ENCODE assay signal across 12 cellular contexts in the genomic region with DNA sequence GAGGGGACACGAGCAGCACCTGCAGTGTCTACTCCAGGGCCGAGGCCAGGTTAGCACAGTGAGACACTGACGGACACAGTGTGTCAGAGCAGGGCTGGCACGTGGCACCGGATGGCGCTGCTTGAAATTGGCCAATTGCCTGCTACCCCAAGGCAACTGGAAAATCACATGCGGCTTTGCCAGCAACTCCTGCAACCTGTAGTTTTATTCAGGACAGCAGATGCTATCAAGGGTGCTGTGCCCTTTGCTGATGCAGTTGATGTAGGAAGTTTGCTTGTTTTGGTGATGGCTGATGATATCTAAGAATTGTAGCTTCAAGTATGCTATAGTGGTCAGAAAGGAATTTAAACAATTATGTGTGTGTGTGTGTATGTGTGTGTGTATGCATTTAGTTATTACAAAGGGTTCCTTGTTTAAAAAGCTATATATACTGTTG. TPM values are rescaled to one million over a fixed set of nuclear protein-coding genes. Genes with fewer than 3 reads are reported as not detected.
DNase-seq lines count a peak whose midpoint lies in the region; ATAC-seq and TF ChIP-seq lines count a peak whose summit lies in the region.
"Had no signal": no experiment of that assay in that cellular context is flagged by ENCODE, and none has a peak within 500 bp of the region (broad histone marks: within the 10 kb centered on the region; RNA-seq: fewer than 3 reads in every experiment).

No MANE protein-coding gene starts in this region.

- no peaks in the 10 kb centered on the region for H3K9me3 Mint-ChIP-seq in activated T-helper 2 cell treated with anti-CD3 and anti-CD28 coated beads, Interferon-gamma antibody, Interleukin-2, Interleukin-4, amounts not matched to agents 10 μg/mL and 5 μg/mL and 100 μg/mL, durations not matched to agents 14 hours and 24 hours and 36 hours
- H3K9me3 Mint-ChIP-seq: CD4-positive, alpha-beta T cell had no signal

- H3K27ac Mint-ChIP-seq in activated T-helper 2 cell treated with anti-CD3 and anti-CD28 coated beads, Interferon-gamma antibody, Interleukin-2, Interleukin-4, amounts not matched to agents 10 μg/mL and 5 μg/mL and 100 μg/mL, durations not matched to agents 14 hours and 24 hours and 36 hours, result no peak overlapping the region
- H3K27ac Mint-ChIP-seq: CD4-positive, alpha-beta T cell; WTC11 had no signal

- no peak overlapping the region for H2AFZ ChIP-seq in mesenchymal stem cell (ENCODE audit: low read depth, low read length)

- 75% methylated on average over 7 of the region's 7 CpGs for WGBS in mesenchymal stem cell

- no peaks in the 10 kb centered on the region for H3K27me3 ChIP-seq in mesenchymal stem cell (ENCODE audit: control insufficient read depth in 1 of 2, insufficient read depth in 1 of 2, low read length in 2 of 2)
- H3K27me3 ChIP-seq: body of pancreas had no signal

- DNase-seq in NCI-H226, result peak; percentile 37
- peak; percentile 79 to 82 for DNase-seq in dermis microvascular lymphatic vessel endothelial cell (ENCODE audit: low read depth in 2 of 2)
- DNase-seq in mesenchymal stem cell, result peak; percentile 67
- DNase-seq in activated CD8-positive, alpha-beta memory T cell treated with anti-CD3 and anti-CD28 coated beads, Interleukin-2, amount 50 U/mL, for 4 hours, result no peak
- DNase-seq in NCI-H187 treated with DMSO at 0.1 percent for 48 hours (lab: John Stamatoyannopoulos, UW), result no peak
- DNase-seq in activated T-helper 2 cell treated with anti-CD3 and anti-CD28 coated beads, Interferon-gamma antibody, Interleukin-2, Interleukin-4, amounts not matched to agents 10 μg/mL and 5 μg/mL and 100 μg/mL, durations not matched to agents 14 hours and 24 hours and 36 hours (ENCODE audit: low spot score), result no peak
- DNase-seq: CD4-positive, alpha-beta T cell; NCI-H2171 had no signal

- H3K27me3 Mint-ChIP-seq in activated T-helper 2 cell treated with anti-CD3 and anti-CD28 coated beads, Interferon-gamma antibody, Interleukin-2, Interleukin-4, amounts not matched to agents 10 μg/mL and 5 μg/mL and 100 μg/mL, durations not matched to agents 14 hours and 24 hours and 36 hours (ENCODE audit: low read depth), result no peaks in the 10 kb centered on the region

- H3K4me1 ChIP-seq in mesenchymal stem cell (ENCODE audit: control insufficient read depth, insufficient read depth, low read depth, low read length), result peaks cover 23% of the 10 kb centered on the region

- intact Hi-C loops in activated T-helper 2 cell treated with anti-CD3 and anti-CD28 coated beads, Interferon-gamma antibody, Interleukin-2, Interleukin-4, amounts not matched to agents 10 μg/mL and 5 μg/mL and 100 μg/mL, durations not matched to agents 14 hours and 24 hours and 36 hours (cut with micrococcal nuclease), result loop anchor here (10.0 kb wide), 1 partner anchor 51 kb away; no protein-coding TSS in a partner anchor

- no peak for TF ChIP-seq CTCF in C4-2B (conservative IDR thresholded peaks at IDR 0.05)

- H3K9me3 ChIP-seq in mesenchymal stem cell (ENCODE audit: control insufficient read depth, low read length), result peaks cover 5% of the 10 kb centered on the region
- H3K9me3 ChIP-seq: body of pancreas had no signal

- H4K8ac ChIP-seq in mesenchymal stem cell (ENCODE audit: low read length), result peak overlapping the region; percentile 74

- peak overlapping the region; percentile 92 to 93 for H3K18ac ChIP-seq in mesenchymal stem cell (ENCODE audit: low read depth in 1 of 2, low read length in 2 of 2)

- peak overlapping the region; percentile 73 for H2BK15ac ChIP-seq in mesenchymal stem cell (ENCODE audit: low read depth, poor library complexity, severe bottlenecking)

- no peak overlapping the region for H3K4me3 Mint-ChIP-seq in activated T-helper 2 cell treated with anti-CD3 and anti-CD28 coated beads, Interferon-gamma antibody, Interleukin-2, Interleukin-4, amounts not matched to agents 10 μg/mL and 5 μg/mL and 100 μg/mL, durations not matched to agents 14 hours and 24 hours and 36 hours (ENCODE audit: low read depth)
- H3K4me3 Mint-ChIP-seq: CD4-positive, alpha-beta T cell; WTC11 had no signal

- peak overlapping the region; percentile 98 for H2AK5ac ChIP-seq in mesenchymal stem cell (ENCODE audit: low read length, severe bottlenecking)

- H3K4me1 Mint-ChIP-seq in activated T-helper 2 cell treated with anti-CD3 and anti-CD28 coated beads, Interferon-gamma antibody, Interleukin-2, Interleukin-4, amounts not matched to agents 10 μg/mL and 5 μg/mL and 100 μg/mL, durations not matched to agents 14 hours and 24 hours and 36 hours (ENCODE audit: low read depth), result peaks cover 4% of the 10 kb centered on the region

- H4K91ac ChIP-seq in mesenchymal stem cell (ENCODE audit: low read length), result peak overlapping the region; percentile 96

- peak overlapping the region; percentile 97 to 99 for H2BK12ac ChIP-seq in mesenchymal stem cell (ENCODE audit: low read length in 2 of 2)

- no peaks in the 10 kb centered on the region for H3K36me3 Mint-ChIP-seq in activated T-helper 2 cell treated with anti-CD3 and anti-CD28 coated beads, Interferon-gamma antibody, Interleukin-2, Interleukin-4, amounts not matched to agents 10 μg/mL and 5 μg/mL and 100 μg/mL, durations not matched to agents 14 hours and 24 hours and 36 hours (ENCODE audit: low read depth)

- no peak overlapping the region for H3K4me3 ChIP-seq in mesenchymal stem cell (ENCODE audit: insufficient read depth in 1 of 2, low read depth in 1 of 2, low read length in 2 of 2)
- H3K4me3 ChIP-seq: body of pancreas had no signal

- H3K9ac ChIP-seq in mesenchymal stem cell (ENCODE audit: low read length), result peak overlapping the region; percentile 71

- H3K4me2 ChIP-seq in mesenchymal stem cell (ENCODE audit: low read length, poor library complexity, severe bottlenecking), result no peak overlapping the region

- ATAC-seq in HG02678 (IDR thresholded peaks at IDR 0.05; ENCODE audit: unreplicated experiment), result no peak

- peak overlapping the region in 1 of 2 experiments; percentile 23 for H3K23ac ChIP-seq in mesenchymal stem cell (ENCODE audit: low read length in 2 of 2)

- peak overlapping the region in 1 of 2 experiments; percentile 96 for H3K14ac ChIP-seq in mesenchymal stem cell (ENCODE audit: low read length in 2 of 2)

- H3K79me1 ChIP-seq in mesenchymal stem cell (replicated peaks; ENCODE audit: low read length, poor library complexity, severe bottlenecking), result peaks cover 25% of the 10 kb centered on the region

- peak overlapping the region; percentile 13; the same call in 1 of the 2 replicates for H3K27ac ChIP-seq in C4-2B
- H3K27ac ChIP-seq in mesenchymal stem cell (ENCODE audit: low read length, poor library complexity, severe bottlenecking), result peak overlapping the region; percentile 97

- no peaks in the 10 kb centered on the region for H3K36me3 ChIP-seq in mesenchymal stem cell (ENCODE audit: control insufficient read depth in 1 of 2, insufficient read depth in 2 of 2, low read depth in 1 of 2, low read length in 2 of 2)

- peak overlapping the region; percentile 45 to 96 for H3K4ac ChIP-seq in mesenchymal stem cell (ENCODE audit: low read depth in 1 of 2, low read length in 2 of 2)

- no peak overlapping the region for H2BK5ac ChIP-seq in mesenchymal stem cell (ENCODE audit: low read depth, low read length, poor library complexity, severe bottlenecking)

- peak overlapping the region; percentile 65 for H2BK120ac ChIP-seq in mesenchymal stem cell (ENCODE audit: low read depth, low read length)

RNA-seq across cellular contexts. Expression of a gene that starts 25.9 kb away (rescaled TPM):
- 92.9 and 94.6 TPM in 2 replicates for total RNA-seq in dermis microvascular lymphatic vessel endothelial cell
- 44.5 TPM for polyA plus RNA-seq in mesenchymal stem cell (2013, experiment 1 of 2)
- 41.0 TPM for polyA plus RNA-seq in mesenchymal stem cell (2013, experiment 2 of 2)
- not detected in 2 replicates for total RNA-seq in activated T-helper 2 cell treated with anti-CD3 and anti-CD28 coated beads, Interferon-gamma antibody, Interleukin-2, Interleukin-4, amounts not matched to agents 10 μg/mL and 5 μg/mL and 100 μg/mL, durations not matched to agents 14 hours and 24 hours and 36 hours

Comparison
In these comparisons a context has a peak if more than half of its experiments do, and no peak if none do; other contexts are left out.
1. DNase-seq: peak in NCI-H226 (single experiment), dermis microvascular lymphatic vessel endothelial cell (2 of 2) and mesenchymal stem cell (single experiment); none in activated CD8-positive, alpha-beta memory T cell treated with anti-CD3 and anti-CD28 coated beads, Interleukin-2, amount 50 U/mL, for 4 hours (single experiment), NCI-H187 treated with DMSO at 0.1 percent for 48 hours (single experiment) and activated T-helper 2 cell treated with anti-CD3 and anti-CD28 coated beads, Interferon-gamma antibody, Interleukin-2, Interleukin-4, amounts not matched to agents 10 μg/mL and 5 μg/mL and 100 μg/mL, durations not matched to agents 14 hours and 24 hours and 36 hours (single experiment).
2. RNA of a gene that starts 25.9 kb away (total RNA-seq): 92.9 to 94.6 TPM in dermis microvascular lymphatic vessel endothelial cell; not detected in activated T-helper 2 cell treated with anti-CD3 and anti-CD28 coated beads, Interferon-gamma antibody, Interleukin-2, Interleukin-4, amounts not matched to agents 10 μg/mL and 5 μg/mL and 100 μg/mL, durations not matched to agents 14 hours and 24 hours and 36 hours; every median in the first group is over 10 times any median in the second.